17 cellular contexts compared by ENCODE assay signal in the genomic region with DNA sequence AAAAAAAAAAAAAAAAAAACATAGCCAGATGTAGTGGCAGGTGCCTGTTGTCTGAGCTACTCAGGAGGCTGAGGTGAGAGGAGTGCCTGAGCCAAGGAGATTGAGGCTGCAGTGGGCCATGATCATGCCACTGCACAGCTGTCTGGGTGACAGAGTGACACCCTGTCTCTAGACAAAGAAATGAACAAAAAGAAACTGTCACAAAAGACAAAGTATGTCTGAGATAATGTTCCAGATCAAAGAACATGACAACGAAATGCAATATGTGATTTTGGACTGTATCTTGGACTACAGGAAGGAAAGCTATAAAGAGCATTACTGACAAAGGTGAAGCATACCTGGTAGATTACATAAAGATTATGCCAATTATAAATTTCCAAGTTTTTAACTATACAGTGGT.
DNase-seq lines count a peak whose midpoint lies in the region; TF ChIP-seq lines count a peak whose summit lies in the region.
"Had no signal": no experiment of that assay in that cellular context is flagged by ENCODE, and none has a peak within 500 bp of the region (broad histone marks: within the 10 kb centered on the region; RNA-seq: fewer than 3 reads in every experiment).

No MANE protein-coding gene starts in this region.

- no peak overlapping the region for H2AFZ ChIP-seq in neural cell (ENCODE audit: low read depth, low read length)

- peak; percentile 93 for TF ChIP-seq EP300 in neural cell (conservative IDR thresholded peaks at IDR 0.05; ENCODE audit: poor library complexity, severe bottlenecking)

- H3K9ac ChIP-seq in neural cell (ENCODE audit: low read length), result no peak overlapping the region
- H3K9ac ChIP-seq: BLaER1 treated with 17β-estradiol and CSF1 and Interleukin-3, amounts not matched to agents 10 nM and 100 nM had no signal

- no peaks in the 10 kb centered on the region for H3K9me2 ChIP-seq in neural cell (ENCODE audit: insufficient read depth, low read length)

- H3K9me3 ChIP-seq in neural cell (ENCODE audit: low read length), result no peaks in the 10 kb centered on the region
- H3K9me3 ChIP-seq: BLaER1 treated with 17β-estradiol and CSF1 and Interleukin-3, amounts not matched to agents 10 nM and 100 nM; Caco-2 had no signal

- intact Hi-C loops in posterior cingulate gyrus (cut with DNase I), result no loop called here

- TF ChIP-seq RAD21 in neural cell (conservative IDR thresholded peaks at IDR 0.05), result no peak

- H3K4me2 ChIP-seq in neural cell (ENCODE audit: low read length), result no peak overlapping the region
- H3K4me2 ChIP-seq: A549; BLaER1 treated with 17β-estradiol and CSF1 and Interleukin-3, amounts not matched to agents 10 nM and 100 nM had no signal

- no peak for TF ChIP-seq CTCF in neural cell (IDR thresholded peaks at IDR 0.05; ENCODE audit: poor library complexity, severe bottlenecking)

- H3F3A ChIP-seq in neural cell (ENCODE audit: insufficient read depth, low read length, poor library complexity, severe bottlenecking), result no peaks in the 10 kb centered on the region

- DNase-seq in NCI-H82 (lab: John Stamatoyannopoulos, UW) (peak; percentile 0), NCI-H82 treated with DMSO at 0.1 percent for 48 hours (lab: John Stamatoyannopoulos, UW; ENCODE audit: unreplicated experiment) (no peak), NCI-H69 (lab: John Stamatoyannopoulos, UW) (peak; percentile 2), iPS-NIHi7 (ENCODE audit: extremely low spot score) (no peak), posterior cingulate gyrus (no peak)
- DNase-seq: AML-193; Caco-2; Calu3; CD4-positive, alpha-beta T cell; CD8-positive, alpha-beta T cell; DMS79 treated with DMSO at 0.1 percent for 48 hours; GF-D8 had no signal

- H4K20me1 ChIP-seq in neural cell (ENCODE audit: insufficient read depth), result no peaks in the 10 kb centered on the region
- H4K20me1 ChIP-seq: BLaER1 treated with 17β-estradiol and CSF1 and Interleukin-3, amounts not matched to agents 10 nM and 100 nM had no signal

- no peaks in the 10 kb centered on the region for H3K79me2 ChIP-seq in neural cell (replicated peaks; ENCODE audit: insufficient read depth, low read length)

- H3K27ac ChIP-seq in neural cell (ENCODE audit: low read length), result no peak overlapping the region
- H3K27ac ChIP-seq: 22Rv1; A549; BLaER1 treated with 17β-estradiol and CSF1 and Interleukin-3, amounts not matched to agents 10 nM and 100 nM; C4-2B had no signal

- H3K36me3 ChIP-seq in neural cell (ENCODE audit: insufficient read depth, low read length), result no peaks in the 10 kb centered on the region
- H3K36me3 ChIP-seq: BLaER1 treated with 17β-estradiol and CSF1 and Interleukin-3, amounts not matched to agents 10 nM and 100 nM had no signal

- no peaks in the 10 kb centered on the region for H3K27me3 ChIP-seq in neural cell (ENCODE audit: insufficient read depth, low read depth, low read length)
- H3K27me3 ChIP-seq: BLaER1 treated with 17β-estradiol and CSF1 and Interleukin-3, amounts not matched to agents 10 nM and 100 nM had no signal

- no peak overlapping the region for H3K4me3 ChIP-seq in neural cell (ENCODE audit: low read length)
- H3K4me3 ChIP-seq: A549; BLaER1 treated with 17β-estradiol and CSF1 and Interleukin-3, amounts not matched to agents 10 nM and 100 nM had no signal

TF ChIP-seq in neural cell, 6 proteins besides CTCF, POLR2A, EP300 and RAD21:
- TF ChIP-seq POLR2AphosphoS5 (IDR thresholded peaks at IDR 0.05) (peak; percentile 40), MXI1 (conservative IDR thresholded peaks at IDR 0.05; ENCODE audit: poor library complexity, severe bottlenecking) (no peak)

Comparison
In these comparisons a context has a peak if more than half of its experiments do, and no peak if none do; other contexts are left out.
1. DNase-seq: peak in NCI-H82 (single experiment) and NCI-H69 (single experiment); none in NCI-H82 treated with DMSO at 0.1 percent for 48 hours (single experiment), iPS-NIHi7 (single experiment) and posterior cingulate gyrus (0 of 10).